Comparison of ENCODE assay signal across 9 cellular contexts in genomic region chr20:41005361-41005729, GRCh38. TPM values are rescaled to one million over a fixed set of nuclear protein-coding genes. Genes with fewer than 3 reads are reported as not detected.
DNase-seq lines count a peak whose midpoint lies in the region; ATAC-seq, FAIRE-seq and TF ChIP-seq lines count a peak whose summit lies in the region.
"Had no signal": no experiment of that assay in that cellular context is flagged by ENCODE, and none has a peak within 500 bp of the region (broad histone marks: within the 10 kb centered on the region; RNA-seq: fewer than 3 reads in every experiment).

No MANE protein-coding gene starts in this region.

- H3K9ac ChIP-seq in H9 (ENCODE audit: extremely low read depth, insufficient read length, low read length) = no peak overlapping the region

- H3T11ph ChIP-seq in H9 (ENCODE audit: low read length) = no peak overlapping the region

- H3K27ac ChIP-seq in H9 (ENCODE audit: insufficient read length, low read depth, low read length) = no peak overlapping the region

- H2AK5ac ChIP-seq in H9 (ENCODE audit: insufficient read length, low read length) = no peak overlapping the region

- H4K91ac ChIP-seq in H9 (ENCODE audit: insufficient read length, low read depth, low read length) = no peak overlapping the region

- no peak overlapping the region for H3K4me3 Mint-ChIP-seq in H9

- H4K5ac ChIP-seq in H9 (ENCODE audit: insufficient read length, low read depth, low read length) = no peak overlapping the region

- no peaks in the 10 kb centered on the region for H3K9me3 ChIP-seq in H9 (ENCODE audit: control insufficient read depth, low read depth, low read length)

- peaks cover 6 to 8% of the 10 kb centered on the region in 2 experiments; a peak in 4 of 5 replicates for H3K9me3 Mint-ChIP-seq in H9

- H3K36me3 Mint-ChIP-seq in H9 (ENCODE audit: insufficient read depth in 1 of 3, low read depth in 3 of 3) = peaks cover 3 to 5% (median 3%) of the 10 kb centered on the region in 3 experiments; a peak in 5 of 7 replicates

- H3K23me2 ChIP-seq in H9 (ENCODE audit: insufficient read length, low read depth, low read length, poor library complexity, severe bottlenecking) = no peaks in the 10 kb centered on the region

- no peak for TF ChIP-seq POLR2A in GM12891 (IDR thresholded peaks at IDR 0.05; ENCODE audit: low read depth, low read length)

- no peak overlapping the region for H2BK15ac ChIP-seq in H9 (ENCODE audit: low read depth, low read length)

- H3K4me2 ChIP-seq in H9 (ENCODE audit: insufficient read depth, insufficient read length, low read length) = no peak overlapping the region

- FAIRE-seq in GM12891 (lab: Jason Lieb, UNC) = no peak
- FAIRE-seq: endometrium had no signal

- DNase-seq in EH (ENCODE audit: low read depth) (peak; percentile 96), fibroblast of gingiva (ENCODE audit: low read depth) (peak; percentile 91), renal cortical epithelial cell (ENCODE audit: low read depth) (peak; percentile 96), GM12891 (ENCODE audit: insufficient read length, low spot score) (no peak), H9 (no peak), SKM-1 (lab: John Stamatoyannopoulos, UW; ENCODE audit: unreplicated experiment) (no peak)

- WGBS in H9 (ENCODE audit: extremely low coverage, insufficient read length, low lambda C conversion rate) = no CpG with 5 or more reads among the region's 4 CpGs

- H3K79me1 ChIP-seq in H9 (ENCODE audit: insufficient read depth, low read depth, low read length, poor library complexity, severe bottlenecking) = no peaks in the 10 kb centered on the region

- no peak overlapping the region for H2BK5ac ChIP-seq in H9 (ENCODE audit: insufficient read length, low read length)

- H3K27ac Mint-ChIP-seq in H9 = no peak overlapping the region; a peak in 1 of 7 replicates

- H3K4ac ChIP-seq in H9 (ENCODE audit: low read depth, low read length) = no peak overlapping the region

- H3K27me3 Mint-ChIP-seq in H9 (ENCODE audit: low read depth) = peaks cover 7% of the 10 kb centered on the region

- no peaks in the 10 kb centered on the region for H3K27me3 ChIP-seq in H9 (ENCODE audit: insufficient read depth, low read length)

- ATAC-seq in GM18861 (IDR thresholded peaks at IDR 0.05; ENCODE audit: unreplicated experiment) = no peak

- no peak overlapping the region for H3K18ac ChIP-seq in H9 (ENCODE audit: insufficient read length, low read depth, low read length)

- H2BK12ac ChIP-seq in H9 (ENCODE audit: insufficient read length, low read depth, low read length) = no peak overlapping the region

- H2AFZ ChIP-seq in H9 (ENCODE audit: low read length) = no peak overlapping the region

- H3K14ac ChIP-seq in H9 (ENCODE audit: insufficient read depth, low read length) = no peak overlapping the region

- peaks cover 12 to 19% of the 10 kb centered on the region in 2 experiments for H3K4me1 Mint-ChIP-seq in H9

- no peak overlapping the region for H3K23ac ChIP-seq in H9 (ENCODE audit: insufficient read length, low read depth, low read length)

- H3K56ac ChIP-seq in H9 (ENCODE audit: insufficient read length, low read depth, low read length) = no peak overlapping the region

- no peak overlapping the region for H2BK120ac ChIP-seq in H9 (ENCODE audit: low read depth, low read length, poor library complexity, severe bottlenecking)

- no peaks in the 10 kb centered on the region for H3K79me2 ChIP-seq in H9 (ENCODE audit: insufficient read depth, low read length)

- H2BK20ac ChIP-seq in H9 (ENCODE audit: low read depth, low read length, poor library complexity, severe bottlenecking) = no peak overlapping the region

- no peak overlapping the region for H4K8ac ChIP-seq in H9 (replicated peaks; ENCODE audit: insufficient read length, low read depth, low read length)

- H4K20me1 ChIP-seq in H9 (ENCODE audit: control insufficient read depth, insufficient read depth, insufficient read length) = no peaks in the 10 kb centered on the region

- no peak for TF ChIP-seq CTCF in H9 (conservative IDR thresholded peaks at IDR 0.05)

- H3K4me1 ChIP-seq in H9 (ENCODE audit: insufficient read depth, low read length) = peaks cover 10% of the 10 kb centered on the region; the same call in 1 of the 2 replicates

TF ChIP-seq in PFSK-1, 5 proteins besides CTCF, POLR2A, EP300 and RAD21:
- TF ChIP-seq POLR2AphosphoS5 (IDR thresholded peaks at IDR 0.05; ENCODE audit: low read depth, low read length) (peak; percentile 44; the same call in 1 of the 2 replicates), TAF1 (IDR thresholded peaks at IDR 0.05; ENCODE audit: borderline replicate concordance, insufficient read depth, low read length) (no peak), REST (IDR thresholded peaks at IDR 0.05; ENCODE audit: insufficient read depth in 1 of 2, low read depth in 2 of 2, low read length in 2 of 2) (peak in 1 of 2 experiments; percentile 57; a peak in 1 of 4 replicates), FOXP2 (optimal IDR thresholded peaks at IDR 0.05; ENCODE audit: borderline replicate concordance, extremely low read depth, extremely low read length, insufficient read depth) (peak; percentile 67), SIN3A (IDR thresholded peaks at IDR 0.05; ENCODE audit: borderline replicate concordance, insufficient read depth, low read length) (peak; percentile 85; the same call in 1 of the 2 replicates)

TF ChIP-seq in GM12891, 5 proteins besides CTCF, POLR2A, EP300 and RAD21:
- TF ChIP-seq POLR2AphosphoS5 (IDR thresholded peaks at IDR 0.05; ENCODE audit: low read depth, low read length) (no peak), TAF1 (IDR thresholded peaks at IDR 0.05; ENCODE audit: low read depth, low read length) (no peak), SPI1 (IDR thresholded peaks at IDR 0.05; ENCODE audit: low read depth, low read length) (no peak), POU2F2 (IDR thresholded peaks at IDR 0.05; ENCODE audit: low read depth, low read length) (no peak), PAX5 (IDR thresholded peaks at IDR 0.05; ENCODE audit: insufficient read depth, low read length, severe bottlenecking) (no peak)

RNA-seq across cellular contexts. Expression of gene TOP1, which starts 23.3 kb away (rescaled TPM):
- polyA plus RNA-seq in PFSK-1 (2012; ENCODE audit: insufficient read length, low read depth) = 51.0 TPM
- total RNA-seq in renal cortical epithelial cell (22.1 and 66.3 TPM in 2 replicates), H9 (2021) (96.4 and 98.5 TPM in 2 replicates)
- 67.2 TPM for polyA plus RNA-seq in GM12891 (2012; ENCODE audit: low read depth, missing spikeins)

Comparison
In these comparisons a context has a peak if more than half of its experiments do, and no peak if none do; other contexts are left out.
1. DNase-seq: peak in EH (single experiment), fibroblast of gingiva (single experiment) and renal cortical epithelial cell (single experiment); none in GM12891 (single experiment), H9 (single experiment) and SKM-1 (single experiment).